In genomic region chr11:62543680-62544444, GRCh38 we compare ENCODE assay signal across 8 cellular contexts. TPM values are rescaled to one million over a fixed set of nuclear protein-coding genes. Genes with fewer than 3 reads are reported as not detected.
DNase-seq lines count a peak whose midpoint lies in the region; ATAC-seq and TF ChIP-seq lines count a peak whose summit lies in the region.

No MANE protein-coding gene starts in this region.

- H3K27me3 Mint-ChIP-seq in CD4-positive, CD25-positive, alpha-beta regulatory T cell: no peaks in the 10 kb centered on the region
- H3K27me3 Mint-ChIP-seq in effector memory CD8-positive, alpha-beta T cell: no peaks in the 10 kb centered on the region
- peaks cover 23% of the 10 kb centered on the region for H3K27me3 Mint-ChIP-seq in neural progenitor cell (ENCODE audit: insufficient read depth, low read depth)

- H3K4me3 ChIP-seq in CD4-positive, CD25-positive, alpha-beta regulatory T cell (ENCODE audit: low read depth, low read length): peak overlapping the region; percentile 86
- H3K4me3 ChIP-seq in OCI-LY3 (ENCODE audit: low read length) (peak overlapping the region; percentile 91), neural progenitor cell (no peak overlapping the region)

- H3K27ac ChIP-seq in CD4-positive, CD25-positive, alpha-beta regulatory T cell (ENCODE audit: insufficient read depth, low read length, poor library complexity, severe bottlenecking): peak overlapping the region; percentile 88
- H3K27ac ChIP-seq in OCI-LY3 (ENCODE audit: low read length) (peak overlapping the region; percentile 93), neural progenitor cell (no peak overlapping the region)

- H3K36me3 ChIP-seq in CD4-positive, CD25-positive, alpha-beta regulatory T cell (ENCODE audit: control insufficient read depth, insufficient read depth, low read length): no peaks in the 10 kb centered on the region
- peaks cover 8% of the 10 kb centered on the region for H3K36me3 ChIP-seq in OCI-LY3 (replicated peaks; ENCODE audit: low read depth, low read length)
- no peaks in the 10 kb centered on the region for H3K36me3 ChIP-seq in neural progenitor cell

- H3K27me3 ChIP-seq in CD4-positive, CD25-positive, alpha-beta regulatory T cell (ENCODE audit: control insufficient read depth, insufficient read depth, low read length): no peaks in the 10 kb centered on the region
- H3K27me3 ChIP-seq in OCI-LY3 (ENCODE audit: low read depth, low read length) (peaks cover 12% of the 10 kb centered on the region; the same call in 1 of the 2 replicates), neural progenitor cell (peaks cover 61% of the 10 kb centered on the region)

- H3K9me3 ChIP-seq in CD4-positive, CD25-positive, alpha-beta regulatory T cell (ENCODE audit: control insufficient read depth in 2 of 2, low read length in 2 of 2): no peaks in the 10 kb centered on the region
- H3K9me3 ChIP-seq in OCI-LY3 (ENCODE audit: insufficient read depth, low read length) (no peaks in the 10 kb centered on the region), neural progenitor cell (ENCODE audit: low read depth) (no peaks in the 10 kb centered on the region)

- H3K4me3 Mint-ChIP-seq in CD4-positive, CD25-positive, alpha-beta regulatory T cell: peak overlapping the region; percentile 96 to 99 (median 98)
- peak overlapping the region; percentile 96 to 98 for H3K4me3 Mint-ChIP-seq in effector memory CD8-positive, alpha-beta T cell
- H3K4me3 Mint-ChIP-seq in neural progenitor cell: peak overlapping the region; percentile 92

- H3K9me3 Mint-ChIP-seq in CD4-positive, CD25-positive, alpha-beta regulatory T cell: peaks cover 0 to 2% (median 0%) of the 10 kb centered on the region in 7 donors
- H3K9me3 Mint-ChIP-seq in effector memory CD8-positive, alpha-beta T cell: no peaks in the 10 kb centered on the region
- no peaks in the 10 kb centered on the region for H3K9me3 Mint-ChIP-seq in neural progenitor cell

- H4K20me1 ChIP-seq in OCI-LY3 (ENCODE audit: insufficient read depth, low read length) (peaks cover 39% of the 10 kb centered on the region), neural progenitor cell (ENCODE audit: low read depth) (peaks cover 25% of the 10 kb centered on the region)

- H3K9ac ChIP-seq in OCI-LY3 (ENCODE audit: low read length): peak overlapping the region; percentile 93
- no peak overlapping the region for H3K9ac ChIP-seq in neural progenitor cell

- H3K36me3 Mint-ChIP-seq in CD4-positive, CD25-positive, alpha-beta regulatory T cell: peaks cover 5% of the 10 kb centered on the region
- peaks cover 88% of the 10 kb centered on the region for H3K36me3 Mint-ChIP-seq in effector memory CD8-positive, alpha-beta T cell (ENCODE audit: insufficient read depth)
- H3K36me3 Mint-ChIP-seq in neural progenitor cell: no peaks in the 10 kb centered on the region

- H3K4me1 Mint-ChIP-seq in CD4-positive, CD25-positive, alpha-beta regulatory T cell: peaks cover 7 to 76% (median 32%) of the 10 kb centered on the region in 4 donors
- peaks cover 65% of the 10 kb centered on the region in 2 donors for H3K4me1 Mint-ChIP-seq in effector memory CD8-positive, alpha-beta T cell (ENCODE audit: low read depth in 2 of 2)
- H3K4me1 Mint-ChIP-seq in neural progenitor cell: peaks cover 70% of the 10 kb centered on the region

- H3K27ac Mint-ChIP-seq in CD4-positive, CD25-positive, alpha-beta regulatory T cell: peak overlapping the region; percentile 80 to 92 (median 88)
- peak overlapping the region; percentile 97 to 99 for H3K27ac Mint-ChIP-seq in effector memory CD8-positive, alpha-beta T cell
- H3K27ac Mint-ChIP-seq in neural progenitor cell: no peak overlapping the region

- H3F3A ChIP-seq in neural progenitor cell (ENCODE audit: low read depth): peaks cover 35% of the 10 kb centered on the region

- ATAC-seq in CD4-positive, CD25-positive, alpha-beta regulatory T cell (ENCODE audit: low read depth in 2 of 2): no peak
- ATAC-seq in effector memory CD8-positive, alpha-beta T cell (replicated peaks): no peak
- no peak for ATAC-seq in HG03469 (IDR thresholded peaks at IDR 0.05; ENCODE audit: unreplicated experiment)
- ATAC-seq in GM19467 (IDR thresholded peaks at IDR 0.05; ENCODE audit: unreplicated experiment): no peak
- ATAC-seq in GM18909 (IDR thresholded peaks at IDR 0.05; ENCODE audit: poor library complexity, unreplicated experiment): no peak

- H3K4me1 ChIP-seq in CD4-positive, CD25-positive, alpha-beta regulatory T cell (ENCODE audit: control insufficient read depth, insufficient read depth, low read length, poor library complexity, severe bottlenecking): peaks cover 69% of the 10 kb centered on the region
- H3K4me1 ChIP-seq in OCI-LY3 (ENCODE audit: low read length): peaks cover 62% of the 10 kb centered on the region
- peaks cover 24% of the 10 kb centered on the region for H3K4me1 ChIP-seq in neural progenitor cell

- DNase-seq in CD4-positive, CD25-positive, alpha-beta regulatory T cell: no peak
- DNase-seq in effector memory CD8-positive, alpha-beta T cell: no peak
- DNase-seq in neural progenitor cell (ENCODE audit: low spot score) (no peak), midbrain (lab: John Stamatoyannopoulos, UW) (no peak)

- H2AFZ ChIP-seq in OCI-LY3 (ENCODE audit: low read depth, low read length) (no peak overlapping the region), neural progenitor cell (replicated peaks) (no peak overlapping the region)

- H3K79me2 ChIP-seq in OCI-LY3 (ENCODE audit: low read length): peaks cover 76% of the 10 kb centered on the region
- no peaks in the 10 kb centered on the region for H3K79me2 ChIP-seq in neural progenitor cell (ENCODE audit: low read depth)

- H3K4me2 ChIP-seq in OCI-LY3 (ENCODE audit: low read length) (peak overlapping the region; percentile 99), neural progenitor cell (no peak overlapping the region)

- no peak for TF ChIP-seq CTCF in OCI-LY3 (IDR thresholded peaks at IDR 0.05; ENCODE audit: low read depth, low read length)
- no peak for TF ChIP-seq CTCF in neural progenitor cell (IDR thresholded peaks at IDR 0.05)

RNA-seq across cellular contexts. Expression of gene AHNAK, which starts 2.7 kb away (rescaled TPM):
- 852 TPM for total RNA-seq in CD4-positive, CD25-positive, alpha-beta regulatory T cell
- 10 to 100 TPM; 22.3 to 59.3 (median 39.5) TPM for polyA plus RNA-seq in CD4-positive, CD25-positive, alpha-beta regulatory T cell
- 14.9 and 15.0 TPM in 2 replicates for total RNA-seq in neural progenitor cell (ENCODE audit: low replicate concordance)

RNA-seq across cellular contexts. Expression of gene EEF1G, which starts 29.8 kb away (rescaled TPM):
- 1,198 TPM for total RNA-seq in CD4-positive, CD25-positive, alpha-beta regulatory T cell
- polyA plus RNA-seq in CD4-positive, CD25-positive, alpha-beta regulatory T cell: 1,000 to 10,000 TPM in 3 of 4 donors, 100 to 1,000 TPM in 1; 775 to 1,680 (median 1,413) TPM
- 2,358 and 3,183 TPM in 2 replicates for total RNA-seq in neural progenitor cell (ENCODE audit: low replicate concordance)

RNA-seq across cellular contexts. Expression of gene TUT1, which starts 47.5 kb away (rescaled TPM):
- 22.0 TPM for total RNA-seq in CD4-positive, CD25-positive, alpha-beta regulatory T cell
- 10 to 100 TPM in 3 of 4 donors, 1 to 10 TPM in 1; 6.5 to 11.9 (median 10.9) TPM for polyA plus RNA-seq in CD4-positive, CD25-positive, alpha-beta regulatory T cell
- 4.8 and 23.1 TPM in 2 replicates for total RNA-seq in neural progenitor cell (ENCODE audit: low replicate concordance)

RNA-seq across cellular contexts. Expression of gene MTA2, which starts 57.8 kb away (rescaled TPM):
- 172 TPM for total RNA-seq in CD4-positive, CD25-positive, alpha-beta regulatory T cell
- polyA plus RNA-seq in CD4-positive, CD25-positive, alpha-beta regulatory T cell: 10 to 100 TPM; 30.3 to 38.6 (median 33.9) TPM
- total RNA-seq in neural progenitor cell (ENCODE audit: low replicate concordance): 108 and 135 TPM in 2 replicates

Comparison
In these comparisons a context has a peak if more than half of its experiments do, and no peak if none do; other contexts are left out.
1. RNA of gene AHNAK, which starts 2.7 kb away (total RNA-seq): 852 TPM in CD4-positive, CD25-positive, alpha-beta regulatory T cell (single experiment); 14.9 to 15.0 TPM in neural progenitor cell; every median in the first group is over 10 times any median in the second.
2. Peak in every context shown above with its lines, with median percentiles within 50 percentile points of each other: H3K4me3 Mint-ChIP-seq.